Comparison of ENCODE assay signal across 10 cellular contexts in genomic region chr2:11377915-11378649, GRCh38. TPM values are rescaled to one million over a fixed set of nuclear protein-coding genes. Genes with fewer than 3 reads are reported as not detected.
DNase-seq lines count a peak whose midpoint lies in the region; ATAC-seq and TF ChIP-seq lines count a peak whose summit lies in the region.
"Had no signal": no experiment of that assay in that cellular context is flagged by ENCODE, and none has a peak within 500 bp of the region (broad histone marks: within the 10 kb centered on the region; RNA-seq: fewer than 3 reads in every experiment).

No MANE protein-coding gene starts in this region.

- ATAC-seq in GM21786 (IDR thresholded peaks at IDR 0.05; ENCODE audit: unreplicated experiment): peak; percentile 87
- ATAC-seq in stimulated activated naive CD8-positive, alpha-beta T cell treated with anti-CD3 and anti-CD28 coated beads, Interleukin-15, amount 100 ng/mL, for 72 hours: no peak

- H2BK5ac ChIP-seq in mesenchymal stem cell (ENCODE audit: low read depth, low read length, poor library complexity, severe bottlenecking): no peak overlapping the region

- peak; percentile 73 for DNase-seq in GM12864 (ENCODE audit: low read depth)
- DNase-seq in NAMALWA (ENCODE audit: low spot score): peak; percentile 11
- peak; percentile 57 for DNase-seq in mesenchymal stem cell
- no peak for DNase-seq in activated CD8-positive, alpha-beta memory T cell treated with anti-CD3 and anti-CD28 coated beads, Interleukin-2, amount 50 U/mL, for 4 hours
- no peak for DNase-seq in stimulated activated naive CD8-positive, alpha-beta T cell treated with anti-CD3 and anti-CD28 coated beads, Interleukin-15, amount 100 ng/mL, for 72 hours
- DNase-seq in stimulated activated CD4-positive, alpha-beta T cell treated with anti-CD3 and anti-CD28 coated beads, Interleukin-1b, Interleukin-23, amount 100 ng/mL, for 48 hours: no peak
- no peak for DNase-seq in NCI-H526 (lab: John Stamatoyannopoulos, UW)
- DNase-seq: DMS153 had no signal

- H2BK12ac ChIP-seq in mesenchymal stem cell (ENCODE audit: low read length in 2 of 2): peak overlapping the region; percentile 20 to 37

- WGBS in mesenchymal stem cell: 62% methylated on average over 6 of the region's 14 CpGs

- H3K4me3 Mint-ChIP-seq in stimulated activated naive CD8-positive, alpha-beta T cell treated with anti-CD3 and anti-CD28 coated beads, Interleukin-15, amount 100 ng/mL, for 72 hours: no peak overlapping the region
- H3K4me3 Mint-ChIP-seq: T-helper 1 cell treated with Interleukin-12 subunit alpha and Interleukin-12 subunit beta and Interleukin-4 antibody, amounts not matched to agents 30 μg/mL and 1 μg/mL, for 36 hours had no signal

- no peak overlapping the region for H3K4me2 ChIP-seq in mesenchymal stem cell (ENCODE audit: low read length, poor library complexity, severe bottlenecking)

- peak overlapping the region; percentile 39 for H2AFZ ChIP-seq in mesenchymal stem cell (ENCODE audit: low read depth, low read length)

- no peak overlapping the region for H3K27ac ChIP-seq in mesenchymal stem cell (ENCODE audit: low read length, poor library complexity, severe bottlenecking)

- H3K18ac ChIP-seq in mesenchymal stem cell (ENCODE audit: low read depth in 1 of 2, low read length in 2 of 2): peak overlapping the region; percentile 40 to 74

- no peaks in the 10 kb centered on the region for H3K79me1 ChIP-seq in mesenchymal stem cell (replicated peaks; ENCODE audit: low read length, poor library complexity, severe bottlenecking)

- H3K14ac ChIP-seq in mesenchymal stem cell (ENCODE audit: low read length in 2 of 2): peak overlapping the region in 1 of 2 experiments; percentile 64

- H2BK120ac ChIP-seq in mesenchymal stem cell (ENCODE audit: low read depth, low read length): no peak overlapping the region

- H4K8ac ChIP-seq in mesenchymal stem cell (ENCODE audit: low read length): no peak overlapping the region

- peak overlapping the region; percentile 82 for H3K9ac ChIP-seq in mesenchymal stem cell (ENCODE audit: low read length)

- H3K4me1 ChIP-seq in mesenchymal stem cell (ENCODE audit: control insufficient read depth, insufficient read depth, low read depth, low read length): peaks cover 21% of the 10 kb centered on the region

- H3K4ac ChIP-seq in mesenchymal stem cell (ENCODE audit: low read depth in 1 of 2, low read length in 2 of 2): no peak overlapping the region

- H3K4me3 ChIP-seq in GM12864 (ENCODE audit: low read depth, low read length) (peak overlapping the region; percentile 34), mesenchymal stem cell (ENCODE audit: insufficient read depth in 1 of 2, low read depth in 1 of 2, low read length in 2 of 2) (peak overlapping the region in 1 of 2 experiments; percentile 62)

- TF ChIP-seq CTCF in GM12864 (IDR thresholded peaks at IDR 0.05; ENCODE audit: low read depth, low read length, missing control alignments): no peak

- no peak overlapping the region for H3K27ac Mint-ChIP-seq in stimulated activated naive CD8-positive, alpha-beta T cell treated with anti-CD3 and anti-CD28 coated beads, Interleukin-15, amount 100 ng/mL, for 72 hours
- H3K27ac Mint-ChIP-seq: T-helper 1 cell treated with Interleukin-12 subunit alpha and Interleukin-12 subunit beta and Interleukin-4 antibody, amounts not matched to agents 30 μg/mL and 1 μg/mL, for 36 hours had no signal

- H2BK15ac ChIP-seq in mesenchymal stem cell (ENCODE audit: low read depth, poor library complexity, severe bottlenecking): no peak overlapping the region

- H3K4me1 Mint-ChIP-seq in stimulated activated naive CD8-positive, alpha-beta T cell treated with anti-CD3 and anti-CD28 coated beads, Interleukin-15, amount 100 ng/mL, for 72 hours: no peaks in the 10 kb centered on the region

- H3K23ac ChIP-seq in mesenchymal stem cell (ENCODE audit: low read length in 2 of 2): no peak overlapping the region

- H3K36me3 ChIP-seq in mesenchymal stem cell (ENCODE audit: control insufficient read depth in 1 of 2, insufficient read depth in 2 of 2, low read depth in 1 of 2, low read length in 2 of 2): no peaks in the 10 kb centered on the region

- H3K9me3 Mint-ChIP-seq in stimulated activated naive CD8-positive, alpha-beta T cell treated with anti-CD3 and anti-CD28 coated beads, Interleukin-15, amount 100 ng/mL, for 72 hours: no peaks in the 10 kb centered on the region
- H3K9me3 Mint-ChIP-seq: T-helper 1 cell treated with Interleukin-12 subunit alpha and Interleukin-12 subunit beta and Interleukin-4 antibody, amounts not matched to agents 30 μg/mL and 1 μg/mL, for 36 hours had no signal

- H2AK5ac ChIP-seq in mesenchymal stem cell (ENCODE audit: low read length, severe bottlenecking): peak overlapping the region; percentile 39

- no peak overlapping the region for H4K91ac ChIP-seq in mesenchymal stem cell (ENCODE audit: low read length)

- H3K9me3 ChIP-seq in mesenchymal stem cell (ENCODE audit: control insufficient read depth, low read length): no peaks in the 10 kb centered on the region

- H3K27me3 Mint-ChIP-seq in stimulated activated naive CD8-positive, alpha-beta T cell treated with anti-CD3 and anti-CD28 coated beads, Interleukin-15, amount 100 ng/mL, for 72 hours: no peaks in the 10 kb centered on the region

- no peaks in the 10 kb centered on the region for H3K27me3 ChIP-seq in mesenchymal stem cell (ENCODE audit: control insufficient read depth in 1 of 2, insufficient read depth in 1 of 2, low read length in 2 of 2)

RNA-seq across cellular contexts. Expression of gene ROCK2, which starts 33.6 kb away (rescaled TPM):
- 27.3 TPM for polyA plus RNA-seq in mesenchymal stem cell (2013, experiment 1 of 2)
- polyA plus RNA-seq in mesenchymal stem cell (2013, experiment 2 of 2): 25.6 TPM

Comparison
In these comparisons a context has a peak if more than half of its experiments do, and no peak if none do; other contexts are left out.
1. DNase-seq: peak in GM12864 (single experiment), NAMALWA (single experiment) and mesenchymal stem cell (single experiment); none in activated CD8-positive, alpha-beta memory T cell treated with anti-CD3 and anti-CD28 coated beads, Interleukin-2, amount 50 U/mL, for 4 hours (single experiment), stimulated activated naive CD8-positive, alpha-beta T cell treated with anti-CD3 and anti-CD28 coated beads, Interleukin-15, amount 100 ng/mL, for 72 hours (0 of 2), stimulated activated CD4-positive, alpha-beta T cell treated with anti-CD3 and anti-CD28 coated beads, Interleukin-1b, Interleukin-23, amount 100 ng/mL, for 48 hours (single experiment) and NCI-H526 (0 of 2).